8 cellular contexts compared by ENCODE assay signal in genomic region chr14:75577724-75578098, GRCh38. TPM values are rescaled to one million over a fixed set of nuclear protein-coding genes. Genes with fewer than 3 reads are reported as not detected.
DNase-seq lines count a peak whose midpoint lies in the region; ATAC-seq, FAIRE-seq and TF ChIP-seq lines count a peak whose summit lies in the region.

No MANE protein-coding gene starts in this region.

- H4K20me1 ChIP-seq in H1 (replicated peaks in 1 of 2; ENCODE audit: control insufficient read depth in 1 of 2, insufficient read depth in 2 of 2, low read length in 2 of 2) = no peaks in the 10 kb centered on the region

- H3K27me3 ChIP-seq in H1 (replicated peaks in 1 of 4; ENCODE audit: control insufficient read depth in 3 of 4, extremely low read depth in 1 of 4, insufficient read depth in 3 of 4, low read length in 3 of 4) = peaks cover 0 to 8% (median 5%) of the 10 kb centered on the region in 4 experiments; a peak in 6 of 7 replicates

- H4K5ac ChIP-seq in H1 (ENCODE audit: insufficient read length, low read depth, low read length) = no peak overlapping the region

- TF ChIP-seq POLR2A in H1 (IDR thresholded peaks at IDR 0.05; ENCODE audit: control extremely low read depth in 1 of 2, low read depth in 2 of 2, low read length in 2 of 2) = no peak

- TF ChIP-seq CTCF in H1 (IDR thresholded peaks at IDR 0.05; ENCODE audit: control extremely low read depth in 1 of 3, insufficient read depth in 1 of 3, low read depth in 1 of 3, low read length in 3 of 3) = peak; percentile 75 to 91 (median 90)

- peak; percentile 86 for ATAC-seq in GM18867 (IDR thresholded peaks at IDR 0.05; ENCODE audit: unreplicated experiment)
- ATAC-seq in HG03280 (IDR thresholded peaks at IDR 0.05; ENCODE audit: unreplicated experiment) = peak; percentile 82

- 4% methylated on average over 15 of the region's 15 CpGs; no CpG with 5 or more reads in 1 of the 2 experiments for WGBS in H1 (ENCODE audit: extremely low coverage in 1 of 2, insufficient coverage in 1 of 2, insufficient read length in 1 of 2, insufficient replicate concordance in 2 of 2, low coverage in 1 of 2, low lambda C conversion rate in 2 of 2, missing lambda C conversion rate in 1 of 2), 2 experiments

- FAIRE-seq in H1 (lab: Jason Lieb, UNC) = peak; percentile 96

- no peak overlapping the region for H3K23ac ChIP-seq in H1 (ENCODE audit: insufficient read length)

- H2BK5ac ChIP-seq in H1 (ENCODE audit: low read depth, low read length) = no peak overlapping the region

- no peak overlapping the region for H2BK12ac ChIP-seq in H1 (ENCODE audit: low read depth, low read length)

- H3K14ac ChIP-seq in H1 (ENCODE audit: insufficient read length) = no peak overlapping the region

- DNase-seq in AG08395 (ENCODE audit: low spot score) = peak; percentile 90
- peak; percentile 43 for DNase-seq in NCI-H82 treated with DMSO at 0.1 percent for 48 hours (lab: John Stamatoyannopoulos, UW; ENCODE audit: unreplicated experiment)
- peak; percentile 21 to 55 for DNase-seq in activated CD8-positive, alpha-beta memory T cell treated with anti-CD3 and anti-CD28 coated beads for 1 hour (ENCODE audit: extremely low read depth in 1 of 2, low read depth in 1 of 2)
- DNase-seq in H1 (ENCODE audit: low read depth in 1 of 2, low spot score in 2 of 2) = peak; percentile 79 to 85
- DNase-seq in medulla oblongata (ENCODE audit: extremely low spot score) = peak; percentile 94
- DNase-seq in stimulated activated CD4-positive, alpha-beta T cell treated with anti-CD3 and anti-CD28 coated beads, TNF-alpha, amount 100 ng/mL, for 48 hours (ENCODE audit: low read depth in 3 of 3) = peak in 2 of 3 donors; percentile 61 to 67

- peak overlapping the region in 2 of 4 experiments; percentile 38 to 44; a peak in 2 of 7 replicates for H3K9ac ChIP-seq in H1 (replicated peaks in 1 of 4; ENCODE audit: extremely low read depth in 1 of 4, low read depth in 3 of 4, low read length in 3 of 4)

- no peak overlapping the region for H4K91ac ChIP-seq in H1 (replicated peaks; ENCODE audit: insufficient read length, low read length)

- peak overlapping the region; percentile 54 to 92 for H3K4me2 ChIP-seq in H1 (ENCODE audit: insufficient read depth in 1 of 2, low read depth in 2 of 2, low read length in 2 of 2)

- peaks cover 0 to 13% (median 4%) of the 10 kb centered on the region in 4 experiments; a peak in 4 of 7 replicates for H3K4me1 ChIP-seq in H1 (replicated peaks in 1 of 4; ENCODE audit: control insufficient read depth in 3 of 4, insufficient read depth in 4 of 4, low read length in 3 of 4)

- peak overlapping the region; percentile 46 to 83 (median 72) for H3K4me3 ChIP-seq in H1 (ENCODE audit: extremely low read depth in 1 of 4, insufficient read depth in 2 of 4, low read depth in 3 of 4, low read length in 4 of 4)

- H3K4ac ChIP-seq in H1 (replicated peaks; ENCODE audit: insufficient read length, low read depth, low read length) = no peak overlapping the region

- POLR2A ChIA-PET in H1 (lab: Charles Lee; ENCODE audit: partially characterized antibody) = interaction anchor here (0.8 to 3.3 kb wide), 8 partner anchors 9 to 86 kb away, joined by 3 to 22 read pairs (median 4); partner anchors contain the start of genes ERG28 and TTLL5

- TF ChIP-seq EP300 in H1 (IDR thresholded peaks at IDR 0.05; ENCODE audit: borderline replicate concordance in 1 of 2, low read depth in 2 of 2, low read length in 2 of 2) = no peak

- peak overlapping the region; percentile 97 for H2AFZ ChIP-seq in H1 (ENCODE audit: low read length)

- no peak overlapping the region for H2BK20ac ChIP-seq in H1 (ENCODE audit: low read length)

- H3K18ac ChIP-seq in H1 (ENCODE audit: extremely low read depth, low read length) = peak overlapping the region; percentile 76

- no peaks in the 10 kb centered on the region for H3K36me3 ChIP-seq in H1 (ENCODE audit: control insufficient read depth in 2 of 4, insufficient read depth in 4 of 4, low read length in 3 of 4)

- H2AK5ac ChIP-seq in H1 (ENCODE audit: low read depth, low read length) = no peak overlapping the region

- peak; percentile 88 to 92 for TF ChIP-seq RAD21 in H1 (IDR thresholded peaks at IDR 0.05 in 1 of 2, conservative IDR thresholded peaks at IDR 0.05 in 1 of 2; ENCODE audit: low read depth in 2 of 2, low read length in 2 of 2)

- CTCF ChIA-PET in H1 (lab: Charles Lee; ENCODE audit: partially characterized antibody) = interaction anchor here (0.6 to 19.5 kb wide), 44 partner anchors 9 to 402 kb away, joined by 3 to 348 read pairs (median 5); partner anchors contain the start of genes ERG28 and TTLL5

- no peak overlapping the region for H2BK15ac ChIP-seq in H1 (ENCODE audit: low read length)

- H3K23me2 ChIP-seq in H1 (ENCODE audit: low read depth, low read length) = peaks cover 15% of the 10 kb centered on the region; the same call in 1 of the 2 replicates

- no peaks in the 10 kb centered on the region for H3K79me1 ChIP-seq in H1 (ENCODE audit: low read depth, low read length)

- no peak overlapping the region for H4K8ac ChIP-seq in H1 (ENCODE audit: extremely low read depth, insufficient read depth, low read length)

- H3K56ac ChIP-seq in H1 (replicated peaks; ENCODE audit: insufficient read length, low read depth, low read length) = no peak overlapping the region

- no peak overlapping the region for H2BK120ac ChIP-seq in H1 (replicated peaks; ENCODE audit: low read depth, low read length)

- H3K9me3 ChIP-seq in H1 (ENCODE audit: insufficient read depth in 2 of 2, low read depth in 1 of 2, low read length in 1 of 2) = no peaks in the 10 kb centered on the region

- H3K27ac ChIP-seq in H1 (ENCODE audit: low read depth, low read length) = no peak overlapping the region

- no peaks in the 10 kb centered on the region for H3K79me2 ChIP-seq in H1 (ENCODE audit: control insufficient read depth in 1 of 2, insufficient read depth in 2 of 2, low read length in 2 of 2)

TF ChIP-seq in H1, 55 proteins besides CTCF, POLR2A, EP300 and RAD21:
- TF ChIP-seq KDM4A (IDR thresholded peaks at IDR 0.05; ENCODE audit: low read depth, low read length, severe bottlenecking) (no peak), EZH2 (IDR thresholded peaks at IDR 0.05; ENCODE audit: low read depth, low read length, severe bottlenecking) (no peak), TEAD4 (IDR thresholded peaks at IDR 0.05; ENCODE audit: low read depth, low read length) (0 out of 2 replicates have a peak, but pooled peaks have one; percentile 0), SIN3A (conservative IDR thresholded peaks at IDR 0.05 in 1 of 2, IDR thresholded peaks at IDR 0.05 in 1 of 2; ENCODE audit: low read depth in 1 of 2, low read length in 2 of 2) (0 out of 4 replicates have a peak, but pooled peaks of 1 of the 2 experiments have one; percentile 58), USF2 (IDR thresholded peaks at IDR 0.05; ENCODE audit: low read length) (0 out of 2 replicates have a peak, but pooled peaks have one; percentile 4), SP4 (IDR thresholded peaks at IDR 0.05; ENCODE audit: low read length) (no peak), YY1 (IDR thresholded peaks at IDR 0.05; ENCODE audit: low read depth, low read length) (peak; percentile 35; the same call in 1 of the 2 replicates), EGR1 (IDR thresholded peaks at IDR 0.05; ENCODE audit: borderline replicate concordance, low read depth, low read length) (peak; percentile 64; the same call in 1 of the 2 replicates), ASH2L (IDR thresholded peaks at IDR 0.05; ENCODE audit: low read length) (peak; percentile 39)

RNA-seq across cellular contexts. Expression of gene FLVCR2, which starts 0.7 kb away (rescaled TPM):
- 7.1 and 12.9 TPM in 2 replicates for total RNA-seq in H1 (2021; fragmentation: NEBNext Ultra II Directional; extraction: Animal tissue kit (Norgen Biotek cat#: 25700))
- polyA plus RNA-seq in H1 (2011; rRNA removed) = 6.3 and 8.2 TPM in 2 replicates
- 6.4 TPM for polyA plus RNA-seq in H1 (2011; cell fraction: cytosol; rRNA removed)
- polyA plus RNA-seq in H1 (2011; cell fraction: nucleus; rRNA removed) = 5.9 TPM
- 5.9 to 9.1 TPM (median 7.6 TPM) in 4 replicates for polyA plus RNA-seq in H1 (2012, experiment 1 of 2)
- polyA plus RNA-seq in H1 (2012, experiment 2 of 2) = 5.3 TPM
- polyA plus RNA-seq in H1 (2013, experiment 1 of 2) = 6.3 TPM
- polyA plus RNA-seq in H1 (2013, experiment 2 of 2) = 7.3 TPM
- 15.8 and 17.9 TPM in 2 replicates for polyA minus RNA-seq in H1 (2011; rRNA and poly(A)+ RNA removed)
- polyA minus RNA-seq in H1 (2011; cell fraction: cytosol; rRNA and poly(A)+ RNA removed) = 4.8 TPM
- 7.7 TPM for polyA minus RNA-seq in H1 (2011; cell fraction: nucleus; rRNA and poly(A)+ RNA removed)

RNA-seq across cellular contexts. Expression of gene BATF, which starts 55.4 kb away (rescaled TPM):
- total RNA-seq in H1 (2021; fragmentation: NEBNext Ultra II Directional; extraction: Animal tissue kit (Norgen Biotek cat#: 25700)) = not detected in 2 replicates
- 0.20 TPM in 1 of 2 replicates, not detected in the other for polyA plus RNA-seq in H1 (2011; rRNA removed)
- polyA plus RNA-seq in H1 (2011; cell fraction: cytosol; rRNA removed) = not detected
- polyA plus RNA-seq in H1 (2011; cell fraction: nucleus; rRNA removed) = not detected
- not detected in 4 replicates for polyA plus RNA-seq in H1 (2012, experiment 1 of 2)
- not detected for polyA plus RNA-seq in H1 (2012, experiment 2 of 2)
- not detected for polyA plus RNA-seq in H1 (2013, experiment 1 of 2)
- not detected for polyA plus RNA-seq in H1 (2013, experiment 2 of 2)
- not detected in 2 replicates for polyA minus RNA-seq in H1 (2011; rRNA and poly(A)+ RNA removed)
- not detected for polyA minus RNA-seq in H1 (2011; cell fraction: cytosol; rRNA and poly(A)+ RNA removed)
- polyA minus RNA-seq in H1 (2011; cell fraction: nucleus; rRNA and poly(A)+ RNA removed) = not detected

Comparison
In these comparisons a context has a peak if more than half of its experiments do, and no peak if none do; other contexts are left out.
1. DNase-seq: peak in every context shown above with its lines; median percentile 94 in medulla oblongata; 90 in AG08395; 82 in H1; 64 in stimulated activated CD4-positive, alpha-beta T cell treated with anti-CD3 and anti-CD28 coated beads, TNF-alpha, amount 100 ng/mL, for 48 hours; 43 in NCI-H82 treated with DMSO at 0.1 percent for 48 hours; 38 in activated CD8-positive, alpha-beta memory T cell treated with anti-CD3 and anti-CD28 coated beads for 1 hour.